Comparison of ENCODE assay signal across 33 cellular contexts in genomic region chr7:123609883-123610239, GRCh38. TPM values are rescaled to one million over a fixed set of nuclear protein-coding genes. Genes with fewer than 3 reads are reported as not detected.
"Had no signal": no experiment of that assay in that cellular context is flagged by ENCODE, and none has a peak within 500 bp of the region (broad histone marks: within the 10 kb centered on the region; RNA-seq: fewer than 3 reads in every experiment).

No MANE protein-coding gene starts in this region.

- H3K4me1 Mint-ChIP-seq: naive thymus-derived CD4-positive, alpha-beta T cell; stimulated activated naive CD8-positive, alpha-beta T cell treated with anti-CD3 and anti-CD28 coated beads, Interleukin-15, amount 100 ng/mL, for 72 hours had no signal

- H3K9ac ChIP-seq: neural progenitor cell had no signal

- H3K9me3 ChIP-seq: esophagus muscularis mucosa, mucosa of descending colon, prostate gland, right lobe of liver, suprapubic skin, transverse colon, upper lobe of right lung, uterus had no signal

- FAIRE-seq: colon, endothelial cell of umbilical vein, keratinocyte had no signal

- H3K4me3 Mint-ChIP-seq: mesothelial cell of epicardium; naive thymus-derived CD4-positive, alpha-beta T cell; neural progenitor cell; stimulated activated naive CD8-positive, alpha-beta T cell treated with anti-CD3 and anti-CD28 coated beads, Interleukin-15, amount 100 ng/mL, for 72 hours had no signal

- H3K4me3 ChIP-seq: esophagus muscularis mucosa, mucosa of descending colon, neural progenitor cell, prostate gland, right lobe of liver, smooth muscle cell, suprapubic skin, transverse colon, upper lobe of right lung, uterus had no signal

- H3K4me2 ChIP-seq: neural progenitor cell, smooth muscle cell had no signal

- H3K36me3 Mint-ChIP-seq: mesothelial cell of epicardium; naive thymus-derived CD4-positive, alpha-beta T cell; neural progenitor cell had no signal

- DNase-seq: cerebellar nuclear complex; effector memory CD4-positive, alpha-beta T cell; foreskin keratinocyte; mesenchymal stem cell; mucosa of descending colon; naive thymus-derived CD4-positive, alpha-beta T cell; right lobe of liver; stimulated activated CD4-positive, alpha-beta T cell treated with anti-CD3 and anti-CD28 coated beads, Interleukin-12 subunit alpha, Interleukin-12 subunit beta, amount 100 ng/mL, for 4 hours; stimulated activated CD4-positive, alpha-beta T cell treated with anti-CD3 and anti-CD28 coated beads, Interleukin-1b, Interleukin-23, amount 100 ng/mL, for 48 hours; stimulated activated CD4-positive, alpha-beta T cell treated with anti-CD3 and anti-CD28 coated beads, Interleukin-4, amount 100 ng/mL, for 1 hour; stimulated activated CD8-positive, alpha-beta memory T cell treated with anti-CD3 and anti-CD28 coated beads, Interleukin-4, amount 100 ng/mL, for 48 hours; stimulated activated naive CD4-positive, alpha-beta T cell; stimulated activated naive CD8-positive, alpha-beta T cell treated with anti-CD3 and anti-CD28 coated beads, Interleukin-15, amount 100 ng/mL, for 72 hours; transverse colon; upper lobe of right lung; uterus had no signal

- H3K27ac Mint-ChIP-seq: mesothelial cell of epicardium; naive thymus-derived CD4-positive, alpha-beta T cell; neural progenitor cell had no signal

- H3K4me1 ChIP-seq: esophagus muscularis mucosa, foreskin keratinocyte, neural progenitor cell, prostate gland, right lobe of liver, suprapubic skin, transverse colon, upper lobe of right lung, uterus had no signal

- H2AFZ ChIP-seq: neural progenitor cell had no signal

- H3K9me3 Mint-ChIP-seq: nephron; neural progenitor cell; stimulated activated naive CD8-positive, alpha-beta T cell treated with anti-CD3 and anti-CD28 coated beads, Interleukin-15, amount 100 ng/mL, for 72 hours had no signal

- H3K36me3 ChIP-seq: esophagus muscularis mucosa, neural progenitor cell, prostate gland, right lobe of liver, suprapubic skin, transverse colon, upper lobe of right lung, uterus had no signal

- H3K27ac ChIP-seq: esophagus muscularis mucosa, foreskin keratinocyte, neural progenitor cell, prostate gland, right lobe of liver, suprapubic skin, transverse colon, upper lobe of right lung, uterus had no signal

- ATAC-seq: foreskin keratinocyte; left lobe of liver; mucosa of descending colon; naive thymus-derived CD4-positive, alpha-beta T cell; right lobe of liver; stimulated activated naive CD8-positive, alpha-beta T cell treated with anti-CD3 and anti-CD28 coated beads, Interleukin-15, amount 100 ng/mL, for 72 hours; upper lobe of right lung had no signal

- H3K27me3 ChIP-seq: esophagus muscularis mucosa, neural progenitor cell, right lobe of liver, suprapubic skin, transverse colon, upper lobe of right lung, uterus had no signal

RNA-seq across cellular contexts. Expression of gene ASB15, which starts 8.2 kb away (rescaled TPM):
- total RNA-seq: endothelial cell of umbilical vein; epithelial cell of proximal tubule; esophagus muscularis mucosa; fibroblast of lung; foreskin keratinocyte; left lobe of liver; lower leg skin; lung microvascular endothelial cell; mesothelial cell of epicardium; mucosa of descending colon; naive thymus-derived CD4-positive, alpha-beta T cell; osteocyte; renal cortical epithelial cell; right lobe of liver; smooth muscle cell; suprapubic skin; transverse colon; upper lobe of right lung; uterus had no signal
- polyA plus RNA-seq: endothelial cell of umbilical vein, fibroblast of lung, foreskin keratinocyte, keratinocyte had no signal

RNA-seq across cellular contexts. Expression of gene LMOD2, which starts 45.8 kb away (rescaled TPM):
- total RNA-seq: endothelial cell of umbilical vein; epithelial cell of proximal tubule; esophagus muscularis mucosa; fibroblast of lung; foreskin keratinocyte; lower leg skin; lung microvascular endothelial cell; mesothelial cell of epicardium; naive thymus-derived CD4-positive, alpha-beta T cell; osteocyte; renal cortical epithelial cell; smooth muscle cell; suprapubic skin had no signal
- polyA plus RNA-seq: endothelial cell of umbilical vein, fibroblast of lung, foreskin keratinocyte, keratinocyte had no signal
